8 cellular contexts compared by ENCODE assay signal in the genomic region with DNA sequence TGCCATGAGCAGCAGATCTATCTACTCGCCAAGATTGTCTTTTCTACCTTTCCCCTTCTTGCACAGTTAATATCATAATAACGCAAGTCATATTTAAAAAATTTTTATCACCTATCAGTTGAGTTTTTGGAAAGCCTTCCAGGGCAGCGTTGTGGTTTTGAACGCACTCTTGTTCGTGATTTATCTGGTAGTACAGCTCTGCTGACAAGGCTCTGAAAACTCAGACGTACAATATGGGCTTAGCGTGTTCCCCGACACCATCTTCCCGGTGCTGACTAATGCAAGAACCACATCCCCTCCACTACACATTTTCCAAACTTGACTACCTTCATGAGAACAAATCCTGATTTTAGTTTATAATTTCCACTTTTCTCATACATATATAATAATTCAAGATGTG. TPM values are rescaled to one million over a fixed set of nuclear protein-coding genes. Genes with fewer than 3 reads are reported as not detected.
DNase-seq lines count a peak whose midpoint lies in the region; ATAC-seq and TF ChIP-seq lines count a peak whose summit lies in the region.

No MANE protein-coding gene starts in this region.

- peaks cover 14% of the 10 kb centered on the region for H3K4me1 ChIP-seq in MM.1S (ENCODE audit: low read length)

- H3K4me3 ChIP-seq in AG09309 (ENCODE audit: control insufficient read depth, low read depth, low read length) (peak overlapping the region; percentile 79), MM.1S (ENCODE audit: low read length) (peak overlapping the region; percentile 86), dorsolateral prefrontal cortex (peak overlapping the region in 46 of 59 donors; percentile 52 to 92 (median 83))

- H3K36me3 ChIP-seq in MM.1S (replicated peaks; ENCODE audit: insufficient read depth, low read length): no peaks in the 10 kb centered on the region

- H2AFZ ChIP-seq in MM.1S (ENCODE audit: low read length): no peak overlapping the region

- peak overlapping the region; percentile 97 for H3K9ac ChIP-seq in MM.1S (ENCODE audit: low read length)

- H3K27me3 ChIP-seq in MM.1S (replicated peaks; ENCODE audit: insufficient read depth, low read length) (no peaks in the 10 kb centered on the region), dorsolateral prefrontal cortex (no peaks in the 10 kb centered on the region)

- H3K4me1 Mint-ChIP-seq in nephron progenitor cell: peaks cover 36% of the 10 kb centered on the region

- ATAC-seq in HG02885 (IDR thresholded peaks at IDR 0.05; ENCODE audit: poor library complexity, unreplicated experiment) (no peak), GM21825 (IDR thresholded peaks at IDR 0.05; ENCODE audit: unreplicated experiment) (no peak), HG03097 (IDR thresholded peaks at IDR 0.05; ENCODE audit: low FRiP score, unreplicated experiment) (no peak)

- H3K27ac Mint-ChIP-seq in nephron progenitor cell: no peak overlapping the region

- peaks cover 52% of the 10 kb centered on the region for H3K27me3 Mint-ChIP-seq in nephron progenitor cell (ENCODE audit: low read depth, poor library complexity)

- H3K4me3 Mint-ChIP-seq in nephron progenitor cell: peak overlapping the region; percentile 88

- H3K9me3 Mint-ChIP-seq in nephron progenitor cell: peaks cover 4% of the 10 kb centered on the region

- peak overlapping the region; percentile 88 for H3K4me2 ChIP-seq in MM.1S (ENCODE audit: low read depth, low read length)

- intact Hi-C loops in dorsolateral prefrontal cortex (cut with DNase I): loop anchor here (2.0 to 10.0 kb wide), 3 partner anchors 64 to 508 kb away; partner anchors contain the start of gene AUH (in 2 of the 2)

- no peaks in the 10 kb centered on the region for H3K9me2 ChIP-seq in MM.1S (replicated peaks; ENCODE audit: insufficient read depth, low read length)

- H3K79me2 ChIP-seq in MM.1S (ENCODE audit: low read length): peaks cover 87% of the 10 kb centered on the region

- H3K36me3 Mint-ChIP-seq in nephron progenitor cell (ENCODE audit: low read depth): no peaks in the 10 kb centered on the region

- DNase-seq in AG09309 (ENCODE audit: low read depth): no peak
- DNase-seq in MM.1S: peak; percentile 72
- DNase-seq in dorsolateral prefrontal cortex: no peak
- DNase-seq in nephron progenitor cell: no peak
- DNase-seq in dedifferentiated amniotic fluid mesenchymal stem cell (ENCODE audit: extremely low spot score): no peak

- peak overlapping the region; percentile 92 for H3K27ac ChIP-seq in MM.1S (ENCODE audit: low read length)
- peak overlapping the region in 30 of 59 donors; percentile 3 to 98 (median 92) for H3K27ac ChIP-seq in dorsolateral prefrontal cortex

- TF ChIP-seq CTCF in AG09309 (IDR thresholded peaks at IDR 0.05; ENCODE audit: control insufficient read depth, insufficient read depth, low read depth, low read length, missing control alignments) (no peak), MM.1S (IDR thresholded peaks at IDR 0.05; ENCODE audit: low read length) (no peak), dorsolateral prefrontal cortex (IDR thresholded peaks at IDR 0.05 in 54 of 56, conservative IDR thresholded peaks at IDR 0.05 in 2 of 56; ENCODE audit: low read depth in 1 of 56, partially characterized antibody in 56 of 56) (no peak), nephron progenitor cell (IDR thresholded peaks at IDR 0.05) (no peak)

- peaks cover 86% of the 10 kb centered on the region for H3F3A ChIP-seq in MM.1S (ENCODE audit: insufficient read depth, low read length)

- no peaks in the 10 kb centered on the region for H3K9me3 ChIP-seq in MM.1S (replicated peaks; ENCODE audit: insufficient read depth, low read length)

- 0 out of 2 replicates have a peak, but pooled peaks cover 3% of the 10 kb centered on the region for H4K20me1 ChIP-seq in MM.1S (ENCODE audit: insufficient read depth, low read length)

RNA-seq across cellular contexts. Expression of gene NFIL3, which starts 1.6 kb away (rescaled TPM):
- 10 to 100 TPM in 116 of 120 experiments, 1 to 10 TPM in 4; 8.2 to 67.2 (median 16.6) TPM for total RNA-seq in dorsolateral prefrontal cortex
